ENCODE assay signal across 1 cellular context in genomic region chrX:136909706-136910564, GRCh38.
TF ChIP-seq lines count a peak whose summit lies in the region.

No MANE protein-coding gene starts in this region.

TF ChIP-seq in K562, 482 proteins besides CTCF, POLR2A, EP300 and RAD21 (continued from another document and continues in another):
- peak; percentile 43 for TF ChIP-seq TAF1 (IDR thresholded peaks at IDR 0.05; ENCODE audit: control insufficient read depth, extremely low read depth, insufficient read depth, low read length, severe bottlenecking)
- TF ChIP-seq POLR2G (IDR thresholded peaks at IDR 0.05; ENCODE audit: low read depth, low read length) = no peak
- no peak for TF ChIP-seq CSDE1 (IDR thresholded peaks at IDR 0.05)
- peak; percentile 92 for TF ChIP-seq HDAC2 (IDR thresholded peaks at IDR 0.05)
- TF ChIP-seq SFPQ (IDR thresholded peaks at IDR 0.05; ENCODE audit: low read depth, low read length) = no peak
- TF ChIP-seq SMARCC2 (IDR thresholded peaks at IDR 0.05; ENCODE audit: low read depth) = no peak
- no peak for TF ChIP-seq FOXJ3 (CRISPR knock-in tag; IDR thresholded peaks at IDR 0.05)
- no peak for TF ChIP-seq ZNF3 (CRISPR knock-in tag; IDR thresholded peaks at IDR 0.05)
- no peak for TF ChIP-seq TEAD2 (tag; IDR thresholded peaks at IDR 0.05)
- no peak for TF ChIP-seq GMEB1 (CRISPR knock-in tag; IDR thresholded peaks at IDR 0.05)
- TF ChIP-seq PHF21A (IDR thresholded peaks at IDR 0.05; ENCODE audit: borderline replicate concordance, low read depth) = no peak
- TF ChIP-seq ZKSCAN8 (CRISPR knock-in tag; IDR thresholded peaks at IDR 0.05) = no peak
- TF ChIP-seq FOXK2 (conservative IDR thresholded peaks at IDR 0.05 in 1 of 2, IDR thresholded peaks at IDR 0.05 in 1 of 2; ENCODE audit: low read depth in 2 of 2) = peak; percentile 86 to 92
- TF ChIP-seq DPF2 (IDR thresholded peaks at IDR 0.05) = peak; percentile 83
- no peak for TF ChIP-seq THRA (IDR thresholded peaks at IDR 0.05)
- TF ChIP-seq ZNF507 (tag; conservative IDR thresholded peaks at IDR 0.05) = no peak
- TF ChIP-seq SRSF3 (IDR thresholded peaks at IDR 0.05; ENCODE audit: insufficient read depth, low read length) = no peak
- no peak for TF ChIP-seq SIRT6 (IDR thresholded peaks at IDR 0.05; ENCODE audit: low read depth, low read length)
- TF ChIP-seq ILK (tag; IDR thresholded peaks at IDR 0.05; ENCODE audit: borderline replicate concordance, low read depth) = no peak
- no peak for TF ChIP-seq ATF3 (IDR thresholded peaks at IDR 0.05)
- no peak for TF ChIP-seq ATF3 (CRISPR knock-in tag; conservative IDR thresholded peaks at IDR 0.05)
- no peak for TF ChIP-seq FOXJ2 (tag; IDR thresholded peaks at IDR 0.05)
- peak; percentile 20 for TF ChIP-seq KDM5B (IDR thresholded peaks at IDR 0.05; ENCODE audit: insufficient replicate concordance, low read depth, low read length)
- no peak; the same call in 1 of the 2 replicates for TF ChIP-seq SP1 (CRISPR knock-in tag; IDR thresholded peaks at IDR 0.05)
- TF ChIP-seq ZBTB40 (IDR thresholded peaks at IDR 0.05) = 0 out of 2 replicates have a peak, but pooled peaks have one; percentile 52
- TF ChIP-seq ZBTB40 (CRISPR knock-in tag; IDR thresholded peaks at IDR 0.05) = no peak
- peak; percentile 43; the same call in 1 of the 2 replicates for TF ChIP-seq SMARCA5 (IDR thresholded peaks at IDR 0.05)
- TF ChIP-seq BRF2 (IDR thresholded peaks at IDR 0.05; ENCODE audit: borderline replicate concordance, insufficient read depth, insufficient read length) = no peak
- no peak for TF ChIP-seq SNAPC5 (CRISPR knock-in tag; IDR thresholded peaks at IDR 0.05)
- peak; percentile 13 for TF ChIP-seq RAD51 (IDR thresholded peaks at IDR 0.05; ENCODE audit: borderline replicate concordance, low read depth)
- no peak for TF ChIP-seq E2F3 (CRISPR knock-in tag; IDR thresholded peaks at IDR 0.05)
- 0 out of 2 replicates have a peak, but pooled peaks have one; percentile 43 for TF ChIP-seq AFF4 (CRISPR knock-in tag; IDR thresholded peaks at IDR 0.05)
- no peak for TF ChIP-seq SAP30 (IDR thresholded peaks at IDR 0.05; ENCODE audit: borderline replicate concordance, insufficient read depth, low read depth, low read length, poor library complexity, severe bottlenecking)
- TF ChIP-seq NUFIP1 (IDR thresholded peaks at IDR 0.05; ENCODE audit: partially characterized antibody) = no peak
- no peak for TF ChIP-seq NR1H2 (CRISPR knock-in tag; IDR thresholded peaks at IDR 0.05)
- TF ChIP-seq THRB (CRISPR knock-in tag; conservative IDR thresholded peaks at IDR 0.05) = peak; percentile 24; the same call in 1 of the 2 replicates
- 0 out of 2 replicates have a peak, but pooled peaks have one; percentile 61 for TF ChIP-seq DNMT1 (IDR thresholded peaks at IDR 0.05)
- no peak for TF ChIP-seq SMAD2 (IDR thresholded peaks at IDR 0.05; ENCODE audit: low read depth, low read length)
- peak; percentile 26; the same call in 1 of the 2 replicates for TF ChIP-seq GTF2E2 (tag; IDR thresholded peaks at IDR 0.05)
- peak; percentile 99 for TF ChIP-seq NBN (IDR thresholded peaks at IDR 0.05; ENCODE audit: low read depth)
